Comparison of ENCODE assay signal across 7 cellular contexts in the genomic region with DNA sequence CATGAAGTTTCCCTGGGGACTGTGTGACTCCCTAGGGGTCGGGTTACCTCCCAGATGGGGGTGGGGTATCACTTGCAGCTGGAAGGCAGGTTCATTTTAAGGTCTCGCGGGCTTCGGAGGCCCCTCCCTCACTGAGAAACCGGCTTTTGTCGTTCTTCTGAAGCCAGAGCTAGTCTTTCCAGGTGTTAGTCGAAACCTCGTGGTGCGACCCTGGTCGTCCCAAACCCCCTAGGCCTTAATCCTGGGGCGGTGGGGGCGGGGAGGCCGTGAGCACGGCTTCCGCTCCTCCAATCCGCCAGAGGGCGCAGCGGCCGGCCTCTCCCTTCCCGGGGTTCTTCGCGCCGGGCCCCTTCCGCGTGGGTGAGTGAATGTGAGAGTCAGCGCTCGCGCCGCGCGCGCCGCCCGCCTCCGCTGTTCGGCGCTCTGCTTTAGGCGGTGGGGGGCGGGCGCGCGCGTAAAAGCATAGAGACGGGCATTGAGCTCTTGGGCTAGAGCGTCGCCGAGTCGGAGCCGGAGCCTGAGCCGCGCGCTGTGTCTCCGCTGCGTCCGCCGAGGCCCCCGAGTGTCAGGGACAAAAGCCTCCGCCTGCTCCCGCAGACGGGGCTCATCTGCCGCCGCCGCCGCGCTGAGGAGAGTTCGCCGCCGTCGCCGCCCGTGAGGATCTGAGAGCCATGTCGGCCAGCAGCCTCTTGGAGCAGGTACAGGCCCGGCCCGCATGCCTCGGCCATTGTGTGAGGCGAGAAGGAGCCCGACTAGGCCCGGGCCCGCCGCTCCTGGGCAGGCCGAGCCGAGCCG. TPM values are rescaled to one million over a fixed set of nuclear protein-coding genes. Genes with fewer than 3 reads are reported as not detected.
DNase-seq lines count a peak whose midpoint lies in the region; ATAC-seq and TF ChIP-seq lines count a peak whose summit lies in the region.

Gene YTHDF2, plus strand, starts transcription at position 491 of the 795 bp plus-strand sequence. Its CDS starts 181 bp downstream, at position 672.

- ATAC-seq in GM18502 (IDR thresholded peaks at IDR 0.05; ENCODE audit: poor library complexity, unreplicated experiment) (peak; percentile 89), HG02973 (IDR thresholded peaks at IDR 0.05; ENCODE audit: unreplicated experiment) (peak; percentile 74)

- H3K4me1 ChIP-seq in hepatocyte (ENCODE audit: insufficient read depth), result peaks cover 38% of the 10 kb centered on the region

- peak within 1 kb of the TSS; percentile 92 for H2AFZ ChIP-seq in hepatocyte

- no peaks in the 10 kb centered on the region for H3K9me3 ChIP-seq in hepatocyte (ENCODE audit: low read depth)

- peak within 1 kb of the TSS; percentile 94 for H3K4me2 ChIP-seq in hepatocyte

- in situ Hi-C loops in astrocyte of the cerebellum (cut with HindIII; ENCODE audit: low sequenced_read_pairs), result no loop called here

- no peaks in the 10 kb centered on the region for H3K27me3 ChIP-seq in hepatocyte

- TF ChIP-seq CTCF in astrocyte of the cerebellum (IDR thresholded peaks at IDR 0.05; ENCODE audit: low read depth, low read length, missing control alignments) (peak; percentile 85), hepatocyte (IDR thresholded peaks at IDR 0.05; ENCODE audit: poor library complexity) (peak; percentile 99)

- no peaks in the 10 kb centered on the region for H3K9me2 ChIP-seq in hepatocyte (replicated peaks; ENCODE audit: insufficient read depth)

- peak within 1 kb of the TSS; percentile 81 for H3K4me3 ChIP-seq in astrocyte of the cerebellum (ENCODE audit: low read depth, low read length)
- peak within 1 kb of the TSS; percentile 99 for H3K4me3 ChIP-seq in hepatocyte

- H3K27ac ChIP-seq in hepatocyte, result peak within 1 kb of the TSS; percentile 98

- DNase-seq in NCI-H2029 (lab: John Stamatoyannopoulos, UW) (peak; percentile 93), T-helper 22 cell (ENCODE audit: low read depth) (peak; percentile 95), astrocyte of the cerebellum (ENCODE audit: low read depth) (peak; percentile 89), hepatocyte (ENCODE audit: low spot score) (peak; percentile 99), retina (peak; percentile 100)

- WGBS in hepatocyte (ENCODE audit: low lambda C conversion rate, missing lambda C conversion rate), result 1% methylated on average over 43 of the region's 83 CpGs

- H3K79me2 ChIP-seq in hepatocyte, result peaks cover 49% of the 10 kb centered on the region

- H4K20me1 ChIP-seq in hepatocyte (ENCODE audit: insufficient read depth, poor library complexity, severe bottlenecking), result peaks cover 38% of the 10 kb centered on the region

- H3K36me3 ChIP-seq in hepatocyte (replicated peaks; ENCODE audit: insufficient read depth, low read depth), result no peaks in the 10 kb centered on the region

RNA-seq across cellular contexts. Expression of gene YTHDF2, which starts in this region (rescaled TPM):
- 71.9 and 87.3 TPM in 2 replicates for total RNA-seq in hepatocyte
- polyA plus RNA-seq in hepatocyte, result 66.8 and 83.3 TPM in 2 replicates

Comparison
In these comparisons a context has a peak if more than half of its experiments do, and no peak if none do; other contexts are left out.
1. Peak in every context shown above with its lines: DNase-seq, ATAC-seq, H3K4me3 ChIP-seq and H3K27ac ChIP-seq.